In genomic region chr13:39600766-39601165, GRCh38 we compare ENCODE assay signal across 11 cellular contexts. TPM values are rescaled to one million over a fixed set of nuclear protein-coding genes. Genes with fewer than 3 reads are reported as not detected.
DNase-seq lines count a peak whose midpoint lies in the region; ATAC-seq, FAIRE-seq and TF ChIP-seq lines count a peak whose summit lies in the region.
"Had no signal": no experiment of that assay in that cellular context is flagged by ENCODE, and none has a peak within 500 bp of the region (broad histone marks: within the 10 kb centered on the region; RNA-seq: fewer than 3 reads in every experiment).

No MANE protein-coding gene starts in this region.

- H3K27me3 Mint-ChIP-seq in astrocyte (ENCODE audit: low read depth, unreplicated experiment) (no peaks in the 10 kb centered on the region), T-cell (peaks cover 36 to 46% of the 10 kb centered on the region in 2 donors)

- CTCF ChIA-PET in T-cell (lab: Charles Lee): interaction anchor here in 1 of 2 donors (0.6 kb wide), 1 partner anchor 18 kb away, joined by 3 read pairs; no protein-coding TSS in a partner anchor

- H3K27ac ChIP-seq in astrocyte (ENCODE audit: low read depth, low read length) (no peak overlapping the region), hepatocyte (no peak overlapping the region), skeletal muscle tissue (ENCODE audit: low read depth, low read length) (no peak overlapping the region), testis (no peak overlapping the region)

- DNase-seq in H7 (peak; percentile 73), astrocyte (ENCODE audit: low read depth) (no peak), hepatocyte (ENCODE audit: low spot score) (no peak), testis (no peak), SK-N-DZ (ENCODE audit: low spot score) (no peak), T-cell (no peak)
- DNase-seq in activated T-cell treated with anti-CD3 and anti-CD28 coated beads, Interleukin-2, amount 50 U/mL, for 48 hours: no peak
- DNase-seq: retina, SHP77 treated with DMSO at 0.1 percent for 48 hours had no signal

- H3K9me3 ChIP-seq in astrocyte (ENCODE audit: insufficient read depth, low read depth, low read length): no peaks in the 10 kb centered on the region
- no peaks in the 10 kb centered on the region for H3K9me3 ChIP-seq in hepatocyte (ENCODE audit: low read depth)
- H3K9me3 ChIP-seq in skeletal muscle tissue (ENCODE audit: control insufficient read depth in 3 of 3, low read length in 3 of 3): no peaks in the 10 kb centered on the region
- no peaks in the 10 kb centered on the region for H3K9me3 ChIP-seq in testis

- peaks cover 29% of the 10 kb centered on the region for H3K4me1 ChIP-seq in astrocyte (ENCODE audit: insufficient read depth, low read length)
- peaks cover 4% of the 10 kb centered on the region for H3K4me1 ChIP-seq in hepatocyte (ENCODE audit: insufficient read depth)
- H3K4me1 ChIP-seq in skeletal muscle tissue (ENCODE audit: control insufficient read depth in 3 of 3, insufficient read depth in 3 of 3, low read length in 3 of 3): peaks cover 3 to 19% (median 8%) of the 10 kb centered on the region in 3 donors
- peaks cover 11% of the 10 kb centered on the region for H3K4me1 ChIP-seq in testis

- no peak overlapping the region for H3K4me3 ChIP-seq in H7 (ENCODE audit: insufficient read depth, low read depth, low read length)
- H3K4me3 ChIP-seq in astrocyte (ENCODE audit: insufficient read depth, low read depth, low read length): peak overlapping the region; percentile 32
- H3K4me3 ChIP-seq in hepatocyte: no peak overlapping the region
- peak overlapping the region; percentile 48 to 79 (median 62) for H3K4me3 ChIP-seq in skeletal muscle tissue (ENCODE audit: low read length in 3 of 3)
- H3K4me3 ChIP-seq in testis: no peak overlapping the region

- peaks cover 1% of the 10 kb centered on the region for H3K36me3 Mint-ChIP-seq in astrocyte (ENCODE audit: low read depth, unreplicated experiment)
- no peaks in the 10 kb centered on the region for H3K36me3 Mint-ChIP-seq in T-cell

- peaks cover 18% of the 10 kb centered on the region for H3K27me3 ChIP-seq in H7 (ENCODE audit: control insufficient read depth, insufficient read depth, low read length)
- no peaks in the 10 kb centered on the region for H3K27me3 ChIP-seq in astrocyte (ENCODE audit: insufficient read depth, low read length)
- peaks cover 21% of the 10 kb centered on the region for H3K27me3 ChIP-seq in hepatocyte
- H3K27me3 ChIP-seq in skeletal muscle tissue (ENCODE audit: control insufficient read depth in 3 of 3, insufficient read depth in 3 of 3, low read length in 3 of 3): peaks cover 0 to 4% (median 3%) of the 10 kb centered on the region in 3 donors
- H3K27me3 ChIP-seq in testis: no peaks in the 10 kb centered on the region

- WGBS in hepatocyte (ENCODE audit: low lambda C conversion rate, missing lambda C conversion rate): 75% methylated on average over 9 of the region's 9 CpGs
- WGBS in testis, 2 donors: 69 to 81% methylated on average over 8 to 9 of the region's 9 CpGs

- H2AFZ ChIP-seq in astrocyte (ENCODE audit: low read depth, low read length) (no peak overlapping the region), hepatocyte (no peak overlapping the region)

- H3K9ac ChIP-seq in astrocyte (ENCODE audit: low read length) (no peak overlapping the region), skeletal muscle tissue (ENCODE audit: low read depth in 1 of 3, low read length in 3 of 3) (no peak overlapping the region)

- TF ChIP-seq CTCF in astrocyte (IDR thresholded peaks at IDR 0.05; ENCODE audit: insufficient read depth, low read depth, low read length): no peak
- TF ChIP-seq CTCF in hepatocyte (IDR thresholded peaks at IDR 0.05; ENCODE audit: poor library complexity): no peak
- no peak for TF ChIP-seq CTCF in testis (IDR thresholded peaks at IDR 0.05)

- H3K4me2 ChIP-seq in astrocyte (ENCODE audit: low read length): peak overlapping the region; percentile 91
- peak overlapping the region; percentile 16 for H3K4me2 ChIP-seq in hepatocyte

- H3K9me3 Mint-ChIP-seq in astrocyte (ENCODE audit: unreplicated experiment) (no peaks in the 10 kb centered on the region), T-cell (no peaks in the 10 kb centered on the region)
- H3K9me3 Mint-ChIP-seq: stimulated activated naive CD8-positive, alpha-beta T cell treated with anti-CD3 and anti-CD28 coated beads, Interleukin-15, Interleukin-2, amounts not matched to agents 100 ng/mL and 50 ng/mL, for 24 hours had no signal

- no peaks in the 10 kb centered on the region for H3K36me3 ChIP-seq in H7 (replicated peaks; ENCODE audit: control insufficient read depth, insufficient read depth, low read length)
- peaks cover 3% of the 10 kb centered on the region for H3K36me3 ChIP-seq in astrocyte (ENCODE audit: insufficient read depth, low read length)
- H3K36me3 ChIP-seq in hepatocyte (replicated peaks; ENCODE audit: insufficient read depth, low read depth): no peaks in the 10 kb centered on the region
- no peaks in the 10 kb centered on the region for H3K36me3 ChIP-seq in skeletal muscle tissue (ENCODE audit: control insufficient read depth in 3 of 3, insufficient read depth in 3 of 3, low read length in 3 of 3)
- H3K36me3 ChIP-seq in testis (ENCODE audit: low read depth, missing control alignments): no peaks in the 10 kb centered on the region

- H3K4me1 Mint-ChIP-seq in astrocyte (ENCODE audit: low read depth, unreplicated experiment) (peaks cover 33% of the 10 kb centered on the region), T-cell (peaks cover 0 to 12% (median 12%) of the 10 kb centered on the region in 3 donors)

- H4K20me1 ChIP-seq in astrocyte (ENCODE audit: insufficient read depth, low read length) (peaks cover 4% of the 10 kb centered on the region), hepatocyte (ENCODE audit: insufficient read depth, poor library complexity, severe bottlenecking) (no peaks in the 10 kb centered on the region)

- no peak for ATAC-seq in T-cell (replicated peaks in 1 of 4)

- peaks cover 49% of the 10 kb centered on the region for H3K79me2 ChIP-seq in astrocyte (ENCODE audit: insufficient read depth, low read length)
- H3K79me2 ChIP-seq in hepatocyte: no peaks in the 10 kb centered on the region

- H3K27ac Mint-ChIP-seq in astrocyte (ENCODE audit: unreplicated experiment): peak overlapping the region; percentile 50
- H3K27ac Mint-ChIP-seq in T-cell: no peak overlapping the region
- H3K27ac Mint-ChIP-seq: stimulated activated naive CD8-positive, alpha-beta T cell treated with anti-CD3 and anti-CD28 coated beads, Interleukin-15, Interleukin-2, amounts not matched to agents 100 ng/mL and 50 ng/mL, for 24 hours had no signal

- FAIRE-seq in astrocyte (lab: Jason Lieb, UNC): no peak

- POLR2A ChIA-PET in T-cell (lab: Charles Lee): no interaction called here

- H3K4me3 Mint-ChIP-seq in astrocyte (ENCODE audit: unreplicated experiment) (peak overlapping the region; percentile 90), T-cell (no peak overlapping the region)
- H3K4me3 Mint-ChIP-seq: stimulated activated naive CD8-positive, alpha-beta T cell treated with anti-CD3 and anti-CD28 coated beads, Interleukin-15, Interleukin-2, amounts not matched to agents 100 ng/mL and 50 ng/mL, for 24 hours had no signal

- no peak for TF ChIP-seq POLR2A in testis (IDR thresholded peaks at IDR 0.05)

- intact Hi-C loops in testis (cut with DNase I; ENCODE audit: low total_unique reads): no loop called here

- no peaks in the 10 kb centered on the region for H3K9me2 ChIP-seq in hepatocyte (replicated peaks; ENCODE audit: insufficient read depth)

RNA-seq across cellular contexts. Expression of gene LHFPL6, which starts 2.2 kb away (rescaled TPM):
- total RNA-seq in H7 (2014; rRNA removed; shearing (Covaris generic)): 2.7 and 4.6 TPM in 2 replicates
- 29.5 and 31.4 TPM in 2 replicates for total RNA-seq in astrocyte
- total RNA-seq in hepatocyte: 7.2 and 12.1 TPM in 2 replicates
- 14.1 and 17.2 TPM in 2 replicates for polyA plus RNA-seq in hepatocyte
- 32.4 TPM for total RNA-seq in skeletal muscle tissue
- 10 to 100 TPM; 37.3 to 52.1 TPM for total RNA-seq in testis
- 65.5 TPM for polyA plus RNA-seq in testis (ENCODE audit: insufficient read depth, low read depth, low replicate concordance)
- 0.17 and 0.29 TPM in 2 replicates for polyA plus RNA-seq in SK-N-DZ (2014; cell fraction: cytosol; rRNA removed)
- polyA plus RNA-seq in SK-N-DZ (2014; cell fraction: nucleus; rRNA removed): 0.07 and 0.73 TPM in 2 replicates
- total RNA-seq in T-cell: under 1 TPM in 4 of 5 donors, not detected in 1; 0.16 to 0.46 (median 0.21) TPM

RNA-seq across cellular contexts. Expression of gene COG6, which starts 54.7 kb away (rescaled TPM):
- total RNA-seq in H7 (2014; rRNA removed; shearing (Covaris generic)): 9.0 and 17.0 TPM in 2 replicates
- total RNA-seq in astrocyte (67.0 and 84.0 TPM in 2 replicates), hepatocyte (37.0 and 37.3 TPM in 2 replicates), skeletal muscle tissue (24.0 TPM), testis (10 to 100 TPM; 47.8 to 50.7 TPM), T-cell (10 to 100 TPM; 28.4 to 31.7 (median 30.7) TPM)
- polyA plus RNA-seq in hepatocyte (18.3 and 25.3 TPM in 2 replicates), testis (ENCODE audit: insufficient read depth, low read depth, low replicate concordance) (32.0 TPM)
- 14.3 and 14.7 TPM in 2 replicates for polyA plus RNA-seq in SK-N-DZ (2014; cell fraction: cytosol; rRNA removed)
- polyA plus RNA-seq in SK-N-DZ (2014; cell fraction: nucleus; rRNA removed): 14.6 and 21.2 TPM in 2 replicates

Comparison
In these comparisons a context has a peak if more than half of its experiments do, and no peak if none do; other contexts are left out.
1. H3K4me3 ChIP-seq: peak in astrocyte (single experiment) and skeletal muscle tissue (3 of 3); none in H7 (single experiment), hepatocyte (single experiment) and testis (0 of 2).